Comparison of ENCODE assay signal across 8 cellular contexts in the genomic region with DNA sequence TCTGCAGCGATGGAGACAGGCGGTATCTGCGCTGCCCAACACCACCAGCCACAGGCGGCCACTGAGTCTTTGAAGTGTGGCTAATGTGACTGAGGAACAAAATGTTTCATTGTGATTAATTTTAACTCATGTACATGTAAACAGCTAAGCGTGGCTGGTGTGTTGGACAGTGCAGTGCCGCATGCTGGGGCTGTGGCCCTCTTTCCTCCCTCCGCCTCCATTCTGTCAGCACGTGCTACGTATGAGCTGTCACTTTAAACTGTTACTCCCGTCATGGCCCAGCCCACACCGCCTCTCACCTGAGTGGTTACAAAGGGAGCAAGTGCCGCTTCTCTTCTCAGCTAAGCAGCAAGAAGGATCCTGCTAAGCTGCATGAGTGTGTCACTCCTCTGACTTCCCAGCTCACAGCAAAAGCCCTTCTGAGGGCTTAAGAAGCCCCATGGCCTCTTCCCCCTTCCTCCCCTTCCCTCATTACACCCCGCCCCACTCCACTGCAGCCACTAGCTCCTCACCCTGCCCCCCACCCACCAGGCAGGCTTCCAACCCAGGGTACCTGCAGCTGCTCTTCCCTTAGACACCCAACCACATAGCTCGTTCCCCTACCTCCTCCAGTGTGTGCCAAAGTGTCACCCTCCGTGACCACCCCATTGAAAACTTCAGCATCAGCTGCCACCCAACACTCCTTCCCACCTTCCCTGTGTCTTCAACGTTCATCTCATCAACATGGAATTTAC. TPM values are rescaled to one million over a fixed set of nuclear protein-coding genes. Genes with fewer than 3 reads are reported as not detected.
DNase-seq lines count a peak whose midpoint lies in the region; ATAC-seq and TF ChIP-seq lines count a peak whose summit lies in the region.

No MANE protein-coding gene starts in this region.

- peak; percentile 89 for ATAC-seq in activated CD4-positive, alpha-beta T cell treated with anti-CD3 and anti-CD28 coated beads for 36 hours
- ATAC-seq in stimulated activated naive B cell treated with anti-CD40 and anti-IgM and Interleukin-4, amounts not matched to agents 10 μg/mL and 1 μg/mL and 100 μg/mL, for 72 hours (replicated peaks), result peak in 1 of 2 donors; percentile 23
- ATAC-seq in GM19397 (IDR thresholded peaks at IDR 0.05; ENCODE audit: unreplicated experiment), result no peak

- no peak overlapping the region for H3K9ac ChIP-seq in mucosa of rectum (ENCODE audit: low read depth in 1 of 2, low read length in 2 of 2)

- H3K27ac Mint-ChIP-seq in activated CD4-positive, alpha-beta T cell treated with anti-CD3 and anti-CD28 coated beads for 36 hours, result peak overlapping the region; percentile 14
- peak overlapping the region; percentile 31 for H3K27ac Mint-ChIP-seq in stimulated activated naive B cell treated with anti-CD40 and anti-IgM and Interleukin-4, amounts not matched to agents 10 μg/mL and 1 μg/mL and 100 μg/mL, for 72 hours

- H3K4me1 Mint-ChIP-seq in activated CD4-positive, alpha-beta T cell treated with anti-CD3 and anti-CD28 coated beads for 36 hours, result peaks cover 34% of the 10 kb centered on the region
- peaks cover 21 to 50% of the 10 kb centered on the region in 2 donors for H3K4me1 Mint-ChIP-seq in stimulated activated naive B cell treated with anti-CD40 and anti-IgM and Interleukin-4, amounts not matched to agents 10 μg/mL and 1 μg/mL and 100 μg/mL, for 72 hours

- TF ChIP-seq POLR2A in vagina (IDR thresholded peaks at IDR 0.05), result no peak

- intact Hi-C loops in activated CD4-positive, alpha-beta T cell treated with anti-CD3 and anti-CD28 coated beads for 36 hours (cut with DNase I, micrococcal nuclease), result loop anchor here (1.0 to 5.0 kb wide), 6 partner anchors 15 to 174 kb away; partner anchors contain the start of genes HASPIN (in 1 of the 2) and NCBP3 (in 1 of the 2)
- intact Hi-C loops in vagina (cut with DNase I), result no loop called here

- DNase-seq in HT-29 (ENCODE audit: low spot score), result peak; percentile 15
- DNase-seq in activated CD4-positive, alpha-beta T cell treated with anti-CD3 and anti-CD28 coated beads for 36 hours, result peak; percentile 88
- DNase-seq in cerebellar cortex (ENCODE audit: low spot score), result peak; percentile 74
- DNase-seq in stimulated activated naive B cell treated with anti-CD40 and anti-IgM and Interleukin-4, amounts not matched to agents 10 μg/mL and 1 μg/mL and 100 μg/mL, for 72 hours, result no peak
- no peak for DNase-seq in vagina (ENCODE audit: extremely low spot score in 2 of 2)
- DNase-seq in Kasumi-1 (lab: John Stamatoyannopoulos, UW), result no peak

- no peak overlapping the region for H3K4me3 Mint-ChIP-seq in activated CD4-positive, alpha-beta T cell treated with anti-CD3 and anti-CD28 coated beads for 36 hours
- H3K4me3 Mint-ChIP-seq in stimulated activated naive B cell treated with anti-CD40 and anti-IgM and Interleukin-4, amounts not matched to agents 10 μg/mL and 1 μg/mL and 100 μg/mL, for 72 hours, result no peak overlapping the region

- peaks cover 6 to 9% of the 10 kb centered on the region in 2 donors for H3K4me1 ChIP-seq in mucosa of rectum (ENCODE audit: control insufficient read depth in 2 of 2, insufficient read depth in 2 of 2, low read length in 2 of 2)
- peaks cover 7% of the 10 kb centered on the region for H3K4me1 ChIP-seq in vagina

- peak overlapping the region in 1 of 2 donors; percentile 5 for H3K4me3 ChIP-seq in mucosa of rectum (ENCODE audit: low read length in 2 of 2)
- peak overlapping the region in 1 of 2 donors; percentile 20 for H3K4me3 ChIP-seq in vagina

- H3K36me3 Mint-ChIP-seq in activated CD4-positive, alpha-beta T cell treated with anti-CD3 and anti-CD28 coated beads for 36 hours (ENCODE audit: low read depth), result no peaks in the 10 kb centered on the region
- no peaks in the 10 kb centered on the region for H3K36me3 Mint-ChIP-seq in stimulated activated naive B cell treated with anti-CD40 and anti-IgM and Interleukin-4, amounts not matched to agents 10 μg/mL and 1 μg/mL and 100 μg/mL, for 72 hours

- H3K27me3 ChIP-seq in mucosa of rectum (ENCODE audit: control insufficient read depth in 2 of 2, insufficient read depth in 2 of 2, low read length in 2 of 2) (no peaks in the 10 kb centered on the region), vagina (no peaks in the 10 kb centered on the region)

- POLR2A ChIA-PET in activated CD4-positive, alpha-beta T cell treated with anti-CD3 and anti-CD28 coated beads for 36 hours (lab: Charles Lee), result interaction anchor here (0.6 to 1.4 kb wide), 5 partner anchors 15 to 106 kb away, joined by 3 to 6 read pairs (median 4); partner anchors contain the start of gene HASPIN

- CTCF ChIA-PET in activated CD4-positive, alpha-beta T cell treated with anti-CD3 and anti-CD28 coated beads for 36 hours (lab: Charles Lee), result interaction anchor here (0.6 to 9.8 kb wide), 35 partner anchors 11 to 174 kb away, joined by 3 to 235 read pairs (median 6); partner anchors contain the start of genes HASPIN, NCBP3 and P2RX5

- H3K27me3 Mint-ChIP-seq in activated CD4-positive, alpha-beta T cell treated with anti-CD3 and anti-CD28 coated beads for 36 hours, result no peaks in the 10 kb centered on the region
- no peaks in the 10 kb centered on the region for H3K27me3 Mint-ChIP-seq in stimulated activated naive B cell treated with anti-CD40 and anti-IgM and Interleukin-4, amounts not matched to agents 10 μg/mL and 1 μg/mL and 100 μg/mL, for 72 hours

- peak overlapping the region; percentile 39 to 56 for H3K27ac ChIP-seq in mucosa of rectum (ENCODE audit: low read depth in 2 of 2, low read length in 2 of 2)
- H3K27ac ChIP-seq in vagina, result no peak overlapping the region

- H3K9me3 Mint-ChIP-seq in activated CD4-positive, alpha-beta T cell treated with anti-CD3 and anti-CD28 coated beads for 36 hours (ENCODE audit: low read depth), result no peaks in the 10 kb centered on the region
- H3K9me3 Mint-ChIP-seq in stimulated activated naive B cell treated with anti-CD40 and anti-IgM and Interleukin-4, amounts not matched to agents 10 μg/mL and 1 μg/mL and 100 μg/mL, for 72 hours, result peaks cover 0 to 2% of the 10 kb centered on the region in 2 donors

- no peak for TF ChIP-seq CTCF in vagina (IDR thresholded peaks at IDR 0.05)

- H3K9me3 ChIP-seq in mucosa of rectum (ENCODE audit: control insufficient read depth in 2 of 2, low read length in 2 of 2), result no peaks in the 10 kb centered on the region
- no peaks in the 10 kb centered on the region for H3K9me3 ChIP-seq in vagina

- no peaks in the 10 kb centered on the region for H3K36me3 ChIP-seq in mucosa of rectum (ENCODE audit: control insufficient read depth in 2 of 2, insufficient read depth in 2 of 2, low read length in 2 of 2)
- no peaks in the 10 kb centered on the region for H3K36me3 ChIP-seq in vagina

RNA-seq across cellular contexts. Expression of gene HASPIN, which starts 15.0 kb away (rescaled TPM):
- total RNA-seq in HT-29 (2014; rRNA removed; shearing (Covaris generic)), result 13.1 and 17.1 TPM in 2 replicates
- 10 to 100 TPM; 21.0 to 25.2 TPM for total RNA-seq in activated CD4-positive, alpha-beta T cell treated with anti-CD3 and anti-CD28 coated beads for 36 hours
- 0.74 TPM for total RNA-seq in vagina

RNA-seq across cellular contexts. Expression of gene P2RX5, which starts 42.8 kb away (rescaled TPM):
- total RNA-seq in HT-29 (2014; rRNA removed; shearing (Covaris generic)), result 0.23 TPM in 1 of 2 replicates, not detected in the other
- 10 to 100 TPM; 69.7 to 77.5 TPM for total RNA-seq in activated CD4-positive, alpha-beta T cell treated with anti-CD3 and anti-CD28 coated beads for 36 hours
- total RNA-seq in vagina, result 1.7 TPM

Comparison
In these comparisons a context has a peak if more than half of its experiments do, and no peak if none do; other contexts are left out.
1. DNase-seq: peak in HT-29 (single experiment), activated CD4-positive, alpha-beta T cell treated with anti-CD3 and anti-CD28 coated beads for 36 hours (single experiment) and cerebellar cortex (single experiment); none in stimulated activated naive B cell treated with anti-CD40 and anti-IgM and Interleukin-4, amounts not matched to agents 10 μg/mL and 1 μg/mL and 100 μg/mL, for 72 hours (single experiment), vagina (0 of 2) and Kasumi-1 (0 of 2).
2. RNA of gene P2RX5, which starts 42.8 kb away (total RNA-seq): 69.7 to 77.5 TPM in activated CD4-positive, alpha-beta T cell treated with anti-CD3 and anti-CD28 coated beads for 36 hours; 1.7 TPM in vagina (single experiment) and 0.23 TPM in HT-29; every median in the first group is over 10 times any median in the second.